In the genomic region with DNA sequence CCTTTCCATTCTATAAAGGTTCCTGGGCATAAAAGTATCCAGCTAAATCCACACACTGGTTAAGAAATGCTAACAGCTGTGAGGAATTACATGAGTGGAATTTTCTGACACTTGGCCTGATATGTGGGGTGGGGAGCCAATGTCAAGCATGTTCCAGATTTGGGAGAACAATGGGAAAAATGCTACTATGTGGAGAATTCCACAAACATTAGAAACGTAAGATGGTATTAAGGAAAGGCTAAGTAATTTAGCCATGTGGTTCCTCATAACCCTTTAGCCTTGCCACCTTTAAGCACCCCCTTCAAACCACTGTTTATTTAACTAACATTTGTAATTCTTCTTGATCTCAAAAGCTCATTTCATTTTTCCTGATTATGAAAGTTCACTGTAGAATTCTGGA, we compare ENCODE assay signal across 14 cellular contexts.
"Had no signal": no experiment of that assay in that cellular context is flagged by ENCODE, and none has a peak within 500 bp of the region (broad histone marks: within the 10 kb centered on the region; RNA-seq: fewer than 3 reads in every experiment).

No MANE protein-coding gene starts in this region.

- H3K27me3 ChIP-seq: dorsolateral prefrontal cortex, hepatocyte, testis had no signal

- H3K4me2 ChIP-seq: hepatocyte, SK-N-SH had no signal

- H3K4me1 ChIP-seq: psoas muscle had no signal

- H3K9me3 ChIP-seq: psoas muscle, SK-N-SH, testis had no signal

- H3K79me2 ChIP-seq: hepatocyte had no signal

- DNase-seq: activated CD4-positive, alpha-beta T cell treated with anti-CD3 and anti-CD28 coated beads for 4 hours; activated CD8-positive, alpha-beta memory T cell treated with anti-CD3 and anti-CD28 coated beads, Interleukin-2, amount 50 U/mL, for 4 hours; activated CD8-positive, alpha-beta T cell treated with anti-CD3 and anti-CD28 coated beads for 36 hours; activated naive CD4-positive, alpha-beta T cell treated with Interleukin-2 at 50 U/mL for 16 hours; dorsolateral prefrontal cortex; kidney; occipital lobe; psoas muscle; SK-N-SH; stimulated activated CD4-positive, alpha-beta T cell treated with anti-CD3 and anti-CD28 coated beads, Interleukin-15, amount 100 ng/mL, for 24 hours; stimulated activated CD4-positive, alpha-beta T cell treated with anti-CD3 and anti-CD28 coated beads, Interleukin-4, amount 100 ng/mL, for 24 hours; testis had no signal

- H3K9ac ChIP-seq: SK-N-SH had no signal

- H3K27ac ChIP-seq: dorsolateral prefrontal cortex, hepatocyte, psoas muscle, testis had no signal

- ATAC-seq: activated CD8-positive, alpha-beta T cell treated with anti-CD3 and anti-CD28 coated beads for 36 hours; natural killer cell treated with Interleukin-12 subunit alpha and Interleukin-12 subunit beta and Interleukin-15 and Interleukin-18, amount 100 ng/mL, for 72 hours; psoas muscle had no signal

- H3K4me3 ChIP-seq: dorsolateral prefrontal cortex, hepatocyte, psoas muscle, testis had no signal

- H2AFZ ChIP-seq: hepatocyte had no signal

- H3K9me2 ChIP-seq: SK-N-SH had no signal
